ENCODE assay signal across 15 cellular contexts in genomic region chr7:155000795-155001194, GRCh38. TPM values are rescaled to one million over a fixed set of nuclear protein-coding genes. Genes with fewer than 3 reads are reported as not detected.
DNase-seq lines count a peak whose midpoint lies in the region; ATAC-seq and TF ChIP-seq lines count a peak whose summit lies in the region.
"Had no signal": no experiment of that assay in that cellular context is flagged by ENCODE, and none has a peak within 500 bp of the region (broad histone marks: within the 10 kb centered on the region; RNA-seq: fewer than 3 reads in every experiment).

No MANE protein-coding gene starts in this region.

- intact Hi-C loops in posterior vena cava (cut with DNase I) = loop anchor here in 1 of 2 donors (10.0 kb wide), 1 partner anchor 76 kb away; no protein-coding TSS in a partner anchor

- no peaks in the 10 kb centered on the region for H3K9me3 ChIP-seq in OCI-LY3 (ENCODE audit: insufficient read depth, low read length)
- H3K9me3 ChIP-seq: pancreas, spleen, suprapubic skin had no signal

- DNase-seq in NCI-H748 (lab: John Stamatoyannopoulos, UW; ENCODE audit: unreplicated experiment) (peak; percentile 56), NCI-H748 treated with DMSO at 0.1 percent for 48 hours (lab: John Stamatoyannopoulos, UW) (no peak), epithelial cell of proximal tubule (ENCODE audit: low read depth) (no peak), NCI-H2029 treated with DMSO at 0.1 percent for 48 hours (lab: John Stamatoyannopoulos, UW) (no peak), posterior vena cava (ENCODE audit: low spot score) (no peak)
- DNase-seq: activated effector memory CD4-positive, alpha-beta T cell treated with anti-CD3 and anti-CD28 coated beads, Interleukin-2, amount 50 U/mL, for 16 hours; COR-L47; GM23248; NCI-H1048; spleen had no signal

- H3K4me3 ChIP-seq in OCI-LY3 (ENCODE audit: low read length) (peak overlapping the region; percentile 92; the same call in 1 of the 2 replicates), epithelial cell of proximal tubule (ENCODE audit: low read depth, low read length) (no peak overlapping the region)
- H3K4me3 ChIP-seq: pancreas, suprapubic skin had no signal

- H3K36me3 ChIP-seq in OCI-LY3 (replicated peaks; ENCODE audit: low read depth, low read length) = peaks cover 50% of the 10 kb centered on the region

- no peaks in the 10 kb centered on the region for H3K27me3 ChIP-seq in OCI-LY3 (ENCODE audit: low read depth, low read length)
- H3K27me3 ChIP-seq: pancreas, spleen, suprapubic skin had no signal

- peak overlapping the region; percentile 97 for H3K4me2 ChIP-seq in OCI-LY3 (ENCODE audit: low read length)

- H2AFZ ChIP-seq in OCI-LY3 (ENCODE audit: low read depth, low read length) = no peak overlapping the region
- H2AFZ ChIP-seq: GM23248 had no signal

- H3K79me2 ChIP-seq in OCI-LY3 (ENCODE audit: low read length) = peaks cover 87% of the 10 kb centered on the region

- H3K9ac ChIP-seq in OCI-LY3 (ENCODE audit: low read length) = no peak overlapping the region
- H3K9ac ChIP-seq: GM23248 had no signal

- H3K27ac ChIP-seq in OCI-LY3 (ENCODE audit: low read length) = no peak overlapping the region
- H3K27ac ChIP-seq: GM23248, pancreas, spleen, suprapubic skin had no signal

- ATAC-seq in GM18868 (IDR thresholded peaks at IDR 0.05; ENCODE audit: unreplicated experiment) = no peak
- ATAC-seq: pancreas had no signal

- TF ChIP-seq CTCF in GM12872 (IDR thresholded peaks at IDR 0.05; ENCODE audit: insufficient read depth, low read depth, low read length) = peak; percentile 26; the same call in 2 of the 3 replicates
- peak; percentile 51 for TF ChIP-seq CTCF in OCI-LY3 (IDR thresholded peaks at IDR 0.05; ENCODE audit: low read depth, low read length)
- TF ChIP-seq CTCF in epithelial cell of proximal tubule (conservative IDR thresholded peaks at IDR 0.05; ENCODE audit: low read depth, low read length) = peak; percentile 22

- H3K4me1 ChIP-seq in OCI-LY3 (ENCODE audit: low read length) = peaks cover 25% of the 10 kb centered on the region

- peaks cover 27% of the 10 kb centered on the region for H4K20me1 ChIP-seq in OCI-LY3 (ENCODE audit: insufficient read depth, low read length)

RNA-seq across cellular contexts. Expression of gene PAXIP1, which starts 2.1 kb away (rescaled TPM):
- 14.5 and 17.1 TPM in 2 replicates for total RNA-seq in epithelial cell of proximal tubule
- 1 to 10 TPM; 7.0 to 7.4 TPM for total RNA-seq in posterior vena cava
